ENCODE assay signal across 19 cellular contexts in the genomic region with DNA sequence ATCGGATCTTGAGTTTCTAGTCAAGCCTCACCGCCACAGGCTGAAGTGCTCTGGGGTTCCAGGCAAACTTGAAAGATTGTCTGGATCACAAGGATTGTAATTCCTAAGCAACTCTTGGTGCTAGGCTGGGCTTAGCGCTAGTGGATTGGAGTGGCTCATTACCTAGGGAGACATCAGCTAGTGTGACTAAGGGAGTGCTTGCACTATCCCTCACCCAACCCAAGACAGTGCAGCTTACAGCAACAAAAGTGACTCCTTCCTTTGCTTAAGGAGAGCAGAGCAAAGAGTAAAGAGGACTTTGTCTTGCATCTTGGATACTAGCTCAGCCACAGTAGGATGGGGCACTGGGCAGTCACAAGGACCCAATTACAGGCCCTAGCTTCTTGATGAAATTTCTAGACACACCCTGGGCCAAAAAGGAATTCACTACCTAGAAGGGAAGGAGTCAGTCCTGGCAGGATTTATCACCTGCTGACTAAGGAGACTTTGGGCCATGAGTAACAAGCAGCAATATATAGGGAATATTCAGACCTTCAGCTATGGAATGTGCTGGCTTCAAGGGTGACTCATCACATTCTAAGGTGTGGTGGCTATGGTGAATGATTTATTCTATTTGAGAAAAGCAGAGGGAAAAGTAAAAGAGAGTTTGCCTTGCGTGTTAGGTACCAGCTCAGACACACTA.
DNase-seq lines count a peak whose midpoint lies in the region; ATAC-seq, FAIRE-seq and TF ChIP-seq lines count a peak whose summit lies in the region.
"Had no signal": no experiment of that assay in that cellular context is flagged by ENCODE, and none has a peak within 500 bp of the region (broad histone marks: within the 10 kb centered on the region; RNA-seq: fewer than 3 reads in every experiment).

No MANE protein-coding gene starts in this region.

- H3K9me3 Mint-ChIP-seq in astrocyte (ENCODE audit: unreplicated experiment): no peaks in the 10 kb centered on the region
- no peaks in the 10 kb centered on the region for H3K9me3 Mint-ChIP-seq in T-helper 2 cell treated with Interferon-gamma antibody and Interleukin-4, amounts not matched to agents 5 μg/mL and 100 μg/mL, for 36 hours
- H3K9me3 Mint-ChIP-seq: activated CD4-positive, alpha-beta T cell treated with anti-CD3 and anti-CD28 coated beads, Interleukin-2, amount 10 ng/mL, durations not matched to agents 24 days and 14 days; dendritic cell treated with granulocyte-macrophage colony-stimulating factor and Interleukin-4, amounts not matched to agents 40 ng/mL and 50 ng/mL, for 4 days had no signal

- H2AFZ ChIP-seq in astrocyte (ENCODE audit: low read depth, low read length): peak overlapping the region; percentile 39

- ATAC-seq in A549 (peak; percentile 96), GM18861 (IDR thresholded peaks at IDR 0.05; ENCODE audit: unreplicated experiment) (no peak), sciatic nerve (no peak), HG03025 (IDR thresholded peaks at IDR 0.05; ENCODE audit: low FRiP score, unreplicated experiment) (no peak)
- ATAC-seq: activated naive CD8-positive, alpha-beta T cell treated with anti-CD3 and anti-CD28 coated beads, Interleukin-2, amount 50 U/mL, for 24 hours had no signal

- no peaks in the 10 kb centered on the region for H3K27me3 Mint-ChIP-seq in astrocyte (ENCODE audit: low read depth, unreplicated experiment)
- H3K27me3 Mint-ChIP-seq in T-helper 2 cell treated with Interferon-gamma antibody and Interleukin-4, amounts not matched to agents 5 μg/mL and 100 μg/mL, for 36 hours (ENCODE audit: low read depth): no peaks in the 10 kb centered on the region
- H3K27me3 Mint-ChIP-seq: activated CD4-positive, alpha-beta T cell treated with anti-CD3 and anti-CD28 coated beads, Interleukin-2, amount 10 ng/mL, durations not matched to agents 24 days and 14 days; activated naive CD8-positive, alpha-beta T cell treated with anti-CD3 and anti-CD28 coated beads, Interleukin-2, amount 50 U/mL, for 24 hours; dendritic cell treated with granulocyte-macrophage colony-stimulating factor and Interleukin-4, amounts not matched to agents 40 ng/mL and 50 ng/mL, for 4 days had no signal

- H3K27ac ChIP-seq in A549 (peak overlapping the region; percentile 54 to 74), astrocyte (ENCODE audit: low read depth, low read length) (no peak overlapping the region)
- H3K27ac ChIP-seq: neutrophil, skin epidermis had no signal

- CTCF ChIA-PET in A549 (lab: Yijun Ruan, JAX): no interaction called here

- H3K4me3 ChIP-seq in A549: no peak overlapping the region
- H3K4me3 ChIP-seq in astrocyte (ENCODE audit: insufficient read depth, low read depth, low read length): no peak overlapping the region
- H3K4me3 ChIP-seq in kidney epithelial cell (ENCODE audit: low read depth, low read length): no peak overlapping the region
- H3K4me3 ChIP-seq: skin epidermis had no signal

- H3K27me3 ChIP-seq in astrocyte (ENCODE audit: insufficient read depth, low read length): no peaks in the 10 kb centered on the region
- no peaks in the 10 kb centered on the region for H3K27me3 ChIP-seq in kidney epithelial cell (ENCODE audit: control insufficient read depth, insufficient read depth, low read length)
- H3K27me3 ChIP-seq: neutrophil had no signal

- no peaks in the 10 kb centered on the region for H3K9me3 ChIP-seq in A549
- no peaks in the 10 kb centered on the region for H3K9me3 ChIP-seq in astrocyte (ENCODE audit: insufficient read depth, low read depth, low read length)
- H3K9me3 ChIP-seq: neutrophil had no signal

- WGBS in A549 (ENCODE audit: missing lambda C conversion rate): 60% methylated on average over 3 of the region's 4 CpGs

- TF ChIP-seq CTCF in A549 (IDR thresholded peaks at IDR 0.05) (no peak), astrocyte (IDR thresholded peaks at IDR 0.05; ENCODE audit: insufficient read depth, low read depth, low read length) (no peak), kidney epithelial cell (IDR thresholded peaks at IDR 0.05; ENCODE audit: insufficient read depth, low read length, poor library complexity, severe bottlenecking) (no peak)

- H3K4me2 ChIP-seq in A549: peak overlapping the region; percentile 50
- H3K4me2 ChIP-seq in astrocyte (ENCODE audit: low read length): peak overlapping the region; percentile 13

- DNase-seq in A549 (ENCODE audit: low read depth in 1 of 2, low spot score in 1 of 2) (peak; percentile 10 to 74), HT1080 (ENCODE audit: low read depth) (peak; percentile 92), astrocyte (ENCODE audit: low read depth) (peak; percentile 79), kidney epithelial cell (ENCODE audit: low read depth) (peak; percentile 91), sciatic nerve (ENCODE audit: low spot score) (no peak)
- DNase-seq in T-helper 2 cell treated with Interferon-gamma antibody and Interleukin-4, amounts not matched to agents 5 μg/mL and 100 μg/mL, for 36 hours (ENCODE audit: low spot score): no peak
- DNase-seq: activated CD4-positive, alpha-beta T cell treated with anti-CD3 and anti-CD28 coated beads, Interleukin-2, amount 10 ng/mL, durations not matched to agents 24 days and 14 days; activated naive CD8-positive, alpha-beta T cell treated with anti-CD3 and anti-CD28 coated beads, Interleukin-2, amount 50 U/mL, for 24 hours; COR-L47; H7; NCI-H1694 treated with DMSO at 0.1 percent for 48 hours; NCI-H526; RPMI8226; stimulated activated naive CD4-positive, alpha-beta T cell treated with Interleukin-2 at 50 U/mL for 16 hours had no signal

- H3K27ac Mint-ChIP-seq in astrocyte (ENCODE audit: unreplicated experiment): peak overlapping the region; percentile 84
- H3K27ac Mint-ChIP-seq in T-helper 2 cell treated with Interferon-gamma antibody and Interleukin-4, amounts not matched to agents 5 μg/mL and 100 μg/mL, for 36 hours: no peak overlapping the region
- H3K27ac Mint-ChIP-seq: activated CD4-positive, alpha-beta T cell treated with anti-CD3 and anti-CD28 coated beads, Interleukin-2, amount 10 ng/mL, durations not matched to agents 24 days and 14 days; activated naive CD8-positive, alpha-beta T cell treated with anti-CD3 and anti-CD28 coated beads, Interleukin-2, amount 50 U/mL, for 24 hours; dendritic cell treated with granulocyte-macrophage colony-stimulating factor and Interleukin-4, amounts not matched to agents 40 ng/mL and 50 ng/mL, for 4 days had no signal

- intact Hi-C loops in sciatic nerve (cut with DNase I): no loop called here

- no peak overlapping the region for H3K9ac ChIP-seq in astrocyte (ENCODE audit: low read length)

- peaks cover 13% of the 10 kb centered on the region for H3K4me1 ChIP-seq in A549
- H3K4me1 ChIP-seq in astrocyte (ENCODE audit: insufficient read depth, low read length): peaks cover 5% of the 10 kb centered on the region

- no peak for TF ChIP-seq POLR2A in A549 (IDR thresholded peaks at IDR 0.05; ENCODE audit: low read length)

- no peaks in the 10 kb centered on the region for H4K20me1 ChIP-seq in astrocyte (ENCODE audit: insufficient read depth, low read length)

- H3K36me3 Mint-ChIP-seq in astrocyte (ENCODE audit: low read depth, unreplicated experiment): no peaks in the 10 kb centered on the region
- H3K36me3 Mint-ChIP-seq in T-helper 2 cell treated with Interferon-gamma antibody and Interleukin-4, amounts not matched to agents 5 μg/mL and 100 μg/mL, for 36 hours (ENCODE audit: low read depth): no peaks in the 10 kb centered on the region

- no peak for TF ChIP-seq EP300 in A549 (IDR thresholded peaks at IDR 0.05)

- H3K4me1 Mint-ChIP-seq in astrocyte (ENCODE audit: low read depth, unreplicated experiment): peaks cover 9% of the 10 kb centered on the region
- no peaks in the 10 kb centered on the region for H3K4me1 Mint-ChIP-seq in T-helper 2 cell treated with Interferon-gamma antibody and Interleukin-4, amounts not matched to agents 5 μg/mL and 100 μg/mL, for 36 hours (ENCODE audit: low read depth)
- H3K4me1 Mint-ChIP-seq: activated CD4-positive, alpha-beta T cell treated with anti-CD3 and anti-CD28 coated beads, Interleukin-2, amount 10 ng/mL, durations not matched to agents 24 days and 14 days; activated naive CD8-positive, alpha-beta T cell treated with anti-CD3 and anti-CD28 coated beads, Interleukin-2, amount 50 U/mL, for 24 hours had no signal

- no peaks in the 10 kb centered on the region for H3K79me2 ChIP-seq in astrocyte (ENCODE audit: insufficient read depth, low read length)

- no peak for TF ChIP-seq RAD21 in A549 (conservative IDR thresholded peaks at IDR 0.05 in 1 of 2, IDR thresholded peaks at IDR 0.05 in 1 of 2)

- no peak overlapping the region for H3K4me3 Mint-ChIP-seq in astrocyte (ENCODE audit: unreplicated experiment)
- no peak overlapping the region for H3K4me3 Mint-ChIP-seq in T-helper 2 cell treated with Interferon-gamma antibody and Interleukin-4, amounts not matched to agents 5 μg/mL and 100 μg/mL, for 36 hours
- H3K4me3 Mint-ChIP-seq: activated CD4-positive, alpha-beta T cell treated with anti-CD3 and anti-CD28 coated beads, Interleukin-2, amount 10 ng/mL, durations not matched to agents 24 days and 14 days; activated naive CD8-positive, alpha-beta T cell treated with anti-CD3 and anti-CD28 coated beads, Interleukin-2, amount 50 U/mL, for 24 hours; dendritic cell treated with granulocyte-macrophage colony-stimulating factor and Interleukin-4, amounts not matched to agents 40 ng/mL and 50 ng/mL, for 4 days had no signal

- H3K36me3 ChIP-seq in astrocyte (ENCODE audit: insufficient read depth, low read length) (no peaks in the 10 kb centered on the region), kidney epithelial cell (ENCODE audit: control insufficient read depth, insufficient read depth, low read length) (no peaks in the 10 kb centered on the region)
- H3K36me3 ChIP-seq: neutrophil had no signal

- POLR2A ChIA-PET in A549 (lab: Yijun Ruan, JAX): no interaction called here

- FAIRE-seq in A549 (lab: Jason Lieb, UNC) (no peak), astrocyte (lab: Jason Lieb, UNC) (no peak)

TF ChIP-seq in A549, 52 proteins besides CTCF, POLR2A, EP300 and RAD21:
- TF ChIP-seq FOSB (CRISPR knock-in tag; IDR thresholded peaks at IDR 0.05): no peak
- peak; percentile 86 for TF ChIP-seq MAFK (IDR thresholded peaks at IDR 0.05; ENCODE audit: partially characterized antibody)
- TF ChIP-seq NFE2L2 (conservative IDR thresholded peaks at IDR 0.05; ENCODE audit: low read length): peak; percentile 62; the same call in 1 of the 2 replicates
- TF ChIP-seq FOSL2 (IDR thresholded peaks at IDR 0.05): 0 out of 2 replicates have a peak, but pooled peaks have one; percentile 37
- TF ChIP-seq FOSL2 (CRISPR knock-in tag; IDR thresholded peaks at IDR 0.05): peak; percentile 80
- TF ChIP-seq HOXB5 (CRISPR knock-in tag; IDR thresholded peaks at IDR 0.05): no peak

Comparison
In these comparisons a context has a peak if more than half of its experiments do, and no peak if none do; other contexts are left out.
1. ATAC-seq: peak in A549 (2 of 2); none in GM18861 (single experiment), sciatic nerve (single experiment) and HG03025 (single experiment).
2. DNase-seq: peak in A549 (2 of 2), HT1080 (single experiment), astrocyte (single experiment) and kidney epithelial cell (single experiment); none in sciatic nerve (single experiment) and T-helper 2 cell treated with Interferon-gamma antibody and Interleukin-4, amounts not matched to agents 5 μg/mL and 100 μg/mL, for 36 hours (single experiment).